ENCODE assay signal across 6 cellular contexts in the genomic region with DNA sequence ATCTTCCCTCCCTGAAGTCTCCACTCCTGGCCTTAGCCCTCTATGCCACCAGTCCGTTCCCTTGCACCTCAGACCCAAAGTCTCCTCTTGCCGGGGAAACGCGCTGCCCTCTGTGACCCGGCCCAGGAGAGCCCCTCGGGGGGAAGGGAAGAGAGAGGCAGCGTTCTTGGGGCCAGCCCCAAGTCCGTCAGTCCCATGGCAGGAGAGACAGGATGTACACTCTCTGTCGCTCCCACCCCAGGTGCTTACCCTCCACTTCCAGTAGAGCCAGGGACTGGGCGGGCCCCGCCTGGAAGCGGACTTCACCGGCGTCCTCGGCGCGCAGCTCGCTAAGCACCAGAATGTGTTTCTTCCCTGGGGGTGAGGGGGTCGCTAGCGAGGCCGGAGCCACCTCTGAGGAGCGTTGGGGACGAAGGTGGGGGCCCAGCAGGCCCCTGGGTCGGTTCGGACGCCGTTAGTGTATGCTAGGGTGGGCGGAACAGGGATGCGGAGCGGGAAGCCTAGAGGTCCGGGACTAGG. TPM values are rescaled to one million over a fixed set of nuclear protein-coding genes. Genes with fewer than 3 reads are reported as not detected.
DNase-seq lines count a peak whose midpoint lies in the region; ATAC-seq and TF ChIP-seq lines count a peak whose summit lies in the region.

No MANE protein-coding gene starts in this region.

- H4K8ac ChIP-seq in H9 (replicated peaks; ENCODE audit: insufficient read length, low read depth, low read length) = no peak overlapping the region

- H2AK5ac ChIP-seq in H9 (ENCODE audit: insufficient read length, low read length) = no peak overlapping the region

- H3K23me2 ChIP-seq in H9 (ENCODE audit: insufficient read length, low read depth, low read length, poor library complexity, severe bottlenecking) = peaks cover 11% of the 10 kb centered on the region

- peak overlapping the region; percentile 10 for H3K18ac ChIP-seq in H9 (ENCODE audit: insufficient read length, low read depth, low read length)

- no peak overlapping the region for H2BK15ac ChIP-seq in H9 (ENCODE audit: low read depth, low read length)

- no peak overlapping the region for H2BK20ac ChIP-seq in H9 (ENCODE audit: low read depth, low read length, poor library complexity, severe bottlenecking)

- H3K79me2 ChIP-seq in H9 (ENCODE audit: insufficient read depth, low read length) = no peaks in the 10 kb centered on the region

- H3K27ac ChIP-seq in H9 (ENCODE audit: insufficient read length, low read depth, low read length) (no peak overlapping the region), VCaP (peak overlapping the region; percentile 68), left lung (no peak overlapping the region)

- TF ChIP-seq CTCF in AG09309 (IDR thresholded peaks at IDR 0.05; ENCODE audit: control insufficient read depth, insufficient read depth, low read depth, low read length, missing control alignments) = no peak
- TF ChIP-seq CTCF in H9 (conservative IDR thresholded peaks at IDR 0.05) = no peak
- no peak for TF ChIP-seq CTCF in VCaP (conservative IDR thresholded peaks at IDR 0.05)
- no peak for TF ChIP-seq CTCF in left lung (IDR thresholded peaks at IDR 0.05)

- peak; percentile 35 for ATAC-seq in left lung
- no peak for ATAC-seq in GM18519 (IDR thresholded peaks at IDR 0.05; ENCODE audit: low FRiP score, unreplicated experiment)

- H3T11ph ChIP-seq in H9 (ENCODE audit: low read length) = no peak overlapping the region

- intact Hi-C loops in left lung (cut with DNase I) = no loop called here

- H3K9ac ChIP-seq in H9 (ENCODE audit: extremely low read depth, insufficient read length, low read length) = peak overlapping the region; percentile 15

- no peak overlapping the region for H2AFZ ChIP-seq in H9 (ENCODE audit: low read length)

- H3K4ac ChIP-seq in H9 (ENCODE audit: low read depth, low read length) = no peak overlapping the region

- no peaks in the 10 kb centered on the region for H3K36me3 ChIP-seq in left lung

- H3K4me3 ChIP-seq in AG09309 (ENCODE audit: control insufficient read depth, low read depth, low read length) (peak overlapping the region; percentile 57), left lung (peak overlapping the region; percentile 46 to 63)

- H3K4me1 Mint-ChIP-seq in H9 = peaks cover 10 to 18% of the 10 kb centered on the region in 2 experiments

- peak overlapping the region; percentile 83 for H3K4me2 ChIP-seq in H9 (ENCODE audit: insufficient read depth, insufficient read length, low read length)

- H3K9me3 ChIP-seq in H9 (ENCODE audit: control insufficient read depth, low read depth, low read length) (no peaks in the 10 kb centered on the region), left lung (no peaks in the 10 kb centered on the region)

- no CpG with 5 or more reads among the region's 31 CpGs for WGBS in H9 (ENCODE audit: extremely low coverage, insufficient read length, low lambda C conversion rate)

- H3K79me1 ChIP-seq in H9 (ENCODE audit: insufficient read depth, low read depth, low read length, poor library complexity, severe bottlenecking) = no peaks in the 10 kb centered on the region

- peaks cover 11 to 47% (median 39%) of the 10 kb centered on the region in 3 experiments for H3K36me3 Mint-ChIP-seq in H9 (ENCODE audit: insufficient read depth in 1 of 3, low read depth in 3 of 3)

- H3K23ac ChIP-seq in H9 (ENCODE audit: insufficient read length, low read depth, low read length) = no peak overlapping the region

- no peak overlapping the region for H4K91ac ChIP-seq in H9 (ENCODE audit: insufficient read length, low read depth, low read length)

- H2BK12ac ChIP-seq in H9 (ENCODE audit: insufficient read length, low read depth, low read length) = no peak overlapping the region

- H3K27me3 ChIP-seq in H9 (ENCODE audit: insufficient read depth, low read length) (peaks cover 4% of the 10 kb centered on the region; the same call in 1 of the 2 replicates), left lung (peaks cover 16 to 65% of the 10 kb centered on the region in 2 donors)

- peaks cover 43% of the 10 kb centered on the region for H3K27me3 Mint-ChIP-seq in H9 (ENCODE audit: low read depth)

- no peak overlapping the region for H2BK120ac ChIP-seq in H9 (ENCODE audit: low read depth, low read length, poor library complexity, severe bottlenecking)

- H3K56ac ChIP-seq in H9 (ENCODE audit: insufficient read length, low read depth, low read length) = no peak overlapping the region

- H4K20me1 ChIP-seq in H9 (ENCODE audit: control insufficient read depth, insufficient read depth, insufficient read length) = no peaks in the 10 kb centered on the region

- peak overlapping the region; percentile 81 to 93 for H3K4me3 Mint-ChIP-seq in H9

- H3K9me3 Mint-ChIP-seq in H9 = no peaks in the 10 kb centered on the region

- H3K27ac Mint-ChIP-seq in H9 = peak overlapping the region in 2 of 3 experiments; percentile 87 to 93; a peak in 3 of 7 replicates

- no peak overlapping the region for H4K5ac ChIP-seq in H9 (ENCODE audit: insufficient read length, low read depth, low read length)

- DNase-seq in AG09309 (ENCODE audit: low read depth) (no peak), H9 (peak; percentile 94), left lung (no peak), foreskin melanocyte (no peak)

- H3K4me1 ChIP-seq in H9 (ENCODE audit: insufficient read depth, low read length) (peaks cover 3% of the 10 kb centered on the region; the same call in 1 of the 2 replicates), left lung (peaks cover 5 to 20% of the 10 kb centered on the region in 2 donors)

- H2BK5ac ChIP-seq in H9 (ENCODE audit: insufficient read length, low read length) = no peak overlapping the region

- peak overlapping the region; percentile 47; the same call in 1 of the 2 replicates for H3K14ac ChIP-seq in H9 (ENCODE audit: insufficient read depth, low read length)

RNA-seq across cellular contexts. Expression of a gene that starts 8.1 kb away (rescaled TPM):
- total RNA-seq in H9 (2021) (7.7 and 8.8 TPM in 2 replicates), left lung (1 to 10 TPM; 2.9 to 3.5 TPM)

RNA-seq across cellular contexts. Expression of a gene that starts 8.3 kb away (rescaled TPM):
- total RNA-seq in H9 (2021) = 45.1 and 46.5 TPM in 2 replicates
- total RNA-seq in left lung = 100 to 1,000 TPM in 1 of 2 donors, 10 to 100 TPM in 1; 61.6 to 114 TPM

RNA-seq across cellular contexts. Expression of a gene that starts 19.4 kb away (rescaled TPM):
- total RNA-seq in H9 (2021) (139 and 140 TPM in 2 replicates), left lung (10 to 100 TPM; 43.4 to 65.0 TPM)

RNA-seq across cellular contexts. Expression of a gene that starts 20.2 kb away (rescaled TPM):
- total RNA-seq in H9 (2021) (0.24 and 0.31 TPM in 2 replicates), left lung (under 1 TPM; 0.37 to 0.44 TPM)

RNA-seq across cellular contexts. Expression of a gene that starts 37.6 kb away (rescaled TPM):
- 0.37 and 0.42 TPM in 2 replicates for total RNA-seq in H9 (2021)
- not detected for total RNA-seq in left lung
